In the genomic region with DNA sequence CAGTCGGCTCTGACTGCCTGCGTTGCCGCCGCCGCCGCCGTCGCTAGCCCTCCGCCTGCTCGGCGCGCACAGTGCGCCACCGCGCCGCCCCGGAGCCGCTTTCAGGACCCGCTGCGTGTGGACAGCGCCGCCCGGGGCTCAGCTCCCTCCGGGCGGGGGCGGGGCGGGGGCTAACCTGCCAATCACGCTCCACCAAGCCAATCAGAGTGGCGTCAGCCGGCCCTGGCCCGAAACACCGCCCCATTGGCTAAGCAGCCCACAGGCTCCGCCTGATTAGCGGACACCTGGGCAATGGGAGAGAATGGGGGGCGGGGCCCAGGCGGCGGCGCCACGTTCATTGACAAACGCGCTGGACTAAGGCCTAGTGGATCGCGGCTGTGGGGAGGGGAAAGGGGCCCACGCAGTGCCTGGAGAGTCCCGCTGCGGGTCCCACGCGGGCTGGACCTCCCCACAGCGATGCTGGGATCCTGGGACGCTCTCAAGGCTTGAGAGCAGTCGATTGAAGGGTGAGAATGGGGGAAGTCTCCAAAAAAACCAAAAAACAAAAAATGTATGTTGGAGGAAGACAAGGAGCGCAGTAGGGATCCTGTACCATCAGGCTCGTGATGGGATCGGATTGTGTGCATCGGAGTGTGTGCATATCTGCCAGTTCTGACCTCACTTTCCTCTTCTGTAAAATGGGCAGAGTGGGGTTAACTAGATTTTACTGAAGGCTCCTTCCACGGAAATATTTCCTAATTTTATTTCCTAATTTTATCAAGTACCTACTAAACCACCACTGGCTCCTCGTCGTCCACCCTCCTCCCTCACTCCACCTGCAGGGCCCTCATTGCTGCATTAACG, we compare ENCODE assay signal across 8 cellular contexts. TPM values are rescaled to one million over a fixed set of nuclear protein-coding genes. Genes with fewer than 3 reads are reported as not detected.
A peak's percentile ranks its signal among the peaks of the same experiment; 100 is the strongest.
DNase-seq lines count a peak whose midpoint lies in the region; ATAC-seq and TF ChIP-seq lines count a peak whose summit lies in the region.

No MANE protein-coding gene starts in this region.

- no peak for TF ChIP-seq CTCF in lower leg skin (IDR thresholded peaks at IDR 0.05)

- peaks cover 5% of the 10 kb centered on the region for H3K9me3 Mint-ChIP-seq in activated CD4-positive, alpha-beta T cell treated with anti-CD3 and anti-CD28 coated beads, Interleukin-2, amount 10 ng/mL, durations not matched to agents 24 days and 14 days
- H3K9me3 Mint-ChIP-seq in dendritic cell treated with granulocyte-macrophage colony-stimulating factor and Interleukin-4, amounts not matched to agents 40 ng/mL and 50 ng/mL, for 4 days: peaks cover 8% of the 10 kb centered on the region

- H3K4me1 Mint-ChIP-seq in activated CD4-positive, alpha-beta T cell treated with anti-CD3 and anti-CD28 coated beads, Interleukin-2, amount 10 ng/mL, durations not matched to agents 24 days and 14 days: peaks cover 12% of the 10 kb centered on the region
- H3K4me1 Mint-ChIP-seq in dendritic cell treated with granulocyte-macrophage colony-stimulating factor and Interleukin-4, amounts not matched to agents 40 ng/mL and 50 ng/mL, for 4 days (ENCODE audit: low read depth): peaks cover 40% of the 10 kb centered on the region

- H3K4me3 Mint-ChIP-seq in activated CD4-positive, alpha-beta T cell treated with anti-CD3 and anti-CD28 coated beads, Interleukin-2, amount 10 ng/mL, durations not matched to agents 24 days and 14 days: peak overlapping the region; percentile 75
- peak overlapping the region; percentile 53 for H3K4me3 Mint-ChIP-seq in dendritic cell treated with granulocyte-macrophage colony-stimulating factor and Interleukin-4, amounts not matched to agents 40 ng/mL and 50 ng/mL, for 4 days

- no peak overlapping the region for H3K4me3 ChIP-seq in lower leg skin (ENCODE audit: low read depth, poor library complexity, severe bottlenecking)

- TF ChIP-seq POLR2A in lower leg skin (IDR thresholded peaks at IDR 0.05): no peak

- intact Hi-C loops in activated CD4-positive, alpha-beta T cell treated with anti-CD3 and anti-CD28 coated beads, Interleukin-2, amount 10 ng/mL, durations not matched to agents 24 days and 14 days (cut with micrococcal nuclease): loop anchor here (1.0 to 2.0 kb wide), 2 partner anchors 9 to 51 kb away; no protein-coding TSS in a partner anchor
- intact Hi-C loops in dendritic cell treated with granulocyte-macrophage colony-stimulating factor and Interleukin-4, amounts not matched to agents 40 ng/mL and 50 ng/mL, for 4 days (cut with micrococcal nuclease): no loop called here
- intact Hi-C loops in lower leg skin (cut with DNase I; ENCODE audit: low total_unique reads): no loop called here

- ATAC-seq in GM19043 (IDR thresholded peaks at IDR 0.05; ENCODE audit: low read depth, unreplicated experiment) (peak; percentile 68), HG03280 (IDR thresholded peaks at IDR 0.05; ENCODE audit: unreplicated experiment) (peak; percentile 79)

- H3K27me3 Mint-ChIP-seq in activated CD4-positive, alpha-beta T cell treated with anti-CD3 and anti-CD28 coated beads, Interleukin-2, amount 10 ng/mL, durations not matched to agents 24 days and 14 days: peaks cover 88% of the 10 kb centered on the region
- peaks cover 99% of the 10 kb centered on the region for H3K27me3 Mint-ChIP-seq in dendritic cell treated with granulocyte-macrophage colony-stimulating factor and Interleukin-4, amounts not matched to agents 40 ng/mL and 50 ng/mL, for 4 days

- peaks cover 1% of the 10 kb centered on the region for H3K36me3 Mint-ChIP-seq in activated CD4-positive, alpha-beta T cell treated with anti-CD3 and anti-CD28 coated beads, Interleukin-2, amount 10 ng/mL, durations not matched to agents 24 days and 14 days (ENCODE audit: low read depth)
- H3K36me3 Mint-ChIP-seq in dendritic cell treated with granulocyte-macrophage colony-stimulating factor and Interleukin-4, amounts not matched to agents 40 ng/mL and 50 ng/mL, for 4 days (ENCODE audit: low read depth): no peaks in the 10 kb centered on the region

- 6% methylated on average over 19 to 31 of the region's 59 CpGs for WGBS in lower leg skin, 2 donors

- H3K27ac Mint-ChIP-seq in activated CD4-positive, alpha-beta T cell treated with anti-CD3 and anti-CD28 coated beads, Interleukin-2, amount 10 ng/mL, durations not matched to agents 24 days and 14 days: no peak overlapping the region
- H3K27ac Mint-ChIP-seq in dendritic cell treated with granulocyte-macrophage colony-stimulating factor and Interleukin-4, amounts not matched to agents 40 ng/mL and 50 ng/mL, for 4 days: no peak overlapping the region

- DNase-seq in AG20443 (ENCODE audit: low spot score) (peak; percentile 94), NCI-H446 (lab: John Stamatoyannopoulos, UW) (peak; percentile 95 to 99), lower leg skin (ENCODE audit: low spot score in 2 of 2) (peak; percentile 39 to 88)
- peak; percentile 95 for DNase-seq in activated CD4-positive, alpha-beta T cell treated with anti-CD3 and anti-CD28 coated beads, Interleukin-2, amount 10 ng/mL, durations not matched to agents 24 days and 14 days
- DNase-seq in stimulated activated CD4-positive, alpha-beta T cell treated with anti-CD3 and anti-CD28 coated beads, TNF-alpha, amount 100 ng/mL, for 4 hours (ENCODE audit: low read depth in 3 of 3): peak; percentile 50 to 74 (median 66)

RNA-seq across cellular contexts. Expression of gene PAX5, which starts 6.3 kb away (rescaled TPM):
- total RNA-seq in activated CD4-positive, alpha-beta T cell treated with anti-CD3 and anti-CD28 coated beads, Interleukin-2, amount 10 ng/mL, durations not matched to agents 24 days and 14 days: 0.16 and 0.33 TPM in 2 replicates
- total RNA-seq in lower leg skin: under 1 TPM in 3 of 4 donors, not detected in 1; 0.02 to 0.08 (median 0.03) TPM
